23 cellular contexts compared by ENCODE assay signal in the genomic region with DNA sequence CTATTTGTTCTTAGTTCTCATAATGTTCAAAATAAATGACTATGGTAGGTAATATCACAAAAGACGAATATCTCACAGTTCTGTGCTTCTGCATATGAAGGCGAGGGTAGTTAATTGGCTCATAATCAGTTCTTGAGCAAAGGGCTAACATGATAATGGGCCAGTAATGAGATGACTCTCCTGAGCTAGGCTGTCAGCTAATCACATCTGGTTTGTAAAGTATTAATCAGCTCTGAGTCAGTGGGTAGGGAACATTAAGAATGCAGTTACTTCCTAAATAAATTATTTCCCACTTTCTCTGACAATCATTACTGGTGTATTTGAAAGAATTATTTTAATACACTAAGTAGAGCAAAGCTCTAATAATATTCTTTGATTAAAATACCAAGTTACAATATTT.
DNase-seq lines count a peak whose midpoint lies in the region; ATAC-seq, FAIRE-seq and TF ChIP-seq lines count a peak whose summit lies in the region.
"Had no signal": no experiment of that assay in that cellular context is flagged by ENCODE, and none has a peak within 500 bp of the region (broad histone marks: within the 10 kb centered on the region; RNA-seq: fewer than 3 reads in every experiment).

No MANE protein-coding gene starts in this region.

- DNase-seq in NCI-H748 (lab: John Stamatoyannopoulos, UW; ENCODE audit: unreplicated experiment), result peak; percentile 3
- DNase-seq in NCI-H748 treated with DMSO at 0.1 percent for 48 hours (lab: John Stamatoyannopoulos, UW), result no peak
- peak; percentile 38 for DNase-seq in astrocyte (ENCODE audit: low read depth)
- DNase-seq in fibroblast of villous mesenchyme (ENCODE audit: low read depth), result peak; percentile 12
- DNase-seq in MM.1S, result no peak
- no peak for DNase-seq in stimulated activated CD4-positive, alpha-beta T cell treated with anti-CD3 and anti-CD28 coated beads, Interleukin-4, amount 100 ng/mL, for 4 hours
- DNase-seq: activated CD8-positive, alpha-beta memory T cell treated with anti-CD3 and anti-CD28 coated beads, Interleukin-2, amount 10 ng/mL, durations not matched to agents 7 days and 5 days; adrenal gland; CD8-positive, alpha-beta T cell; heart left ventricle; immature natural killer cell; NCI-H1694; NCI-H345; stimulated activated CD4-positive, alpha-beta T cell treated with anti-CD3 and anti-CD28 coated beads, Interleukin-15, amount 100 ng/mL, for 24 hours; stimulated activated naive CD4-positive, alpha-beta T cell had no signal

- FAIRE-seq in astrocyte (lab: Jason Lieb, UNC), result no peak
- FAIRE-seq: colon, HTR-8/SVneo had no signal

- H3K27ac ChIP-seq in astrocyte (ENCODE audit: low read depth, low read length) (no peak overlapping the region), MM.1S (ENCODE audit: low read length) (no peak overlapping the region)
- H3K27ac ChIP-seq: adrenal gland, SJSA1, tibial nerve had no signal

- H3K4me3 ChIP-seq in astrocyte (ENCODE audit: insufficient read depth, low read depth, low read length) (no peak overlapping the region), fibroblast of villous mesenchyme (ENCODE audit: low read depth, low read length) (no peak overlapping the region), skeletal muscle satellite cell (ENCODE audit: low read length) (no peak overlapping the region), MM.1S (ENCODE audit: low read length) (no peak overlapping the region)
- H3K4me3 ChIP-seq: adrenal gland, heart left ventricle, SJSA1, tibial nerve had no signal

- H3K9me2 ChIP-seq in MM.1S (replicated peaks; ENCODE audit: insufficient read depth, low read length), result no peaks in the 10 kb centered on the region

- H3F3A ChIP-seq in MM.1S (ENCODE audit: insufficient read depth, low read length), result no peaks in the 10 kb centered on the region

- H3K9me3 Mint-ChIP-seq in astrocyte (ENCODE audit: unreplicated experiment), result peaks cover 2% of the 10 kb centered on the region

- H3K9me3 ChIP-seq in astrocyte (ENCODE audit: insufficient read depth, low read depth, low read length) (no peaks in the 10 kb centered on the region), skeletal muscle satellite cell (replicated peaks; ENCODE audit: low read length) (no peaks in the 10 kb centered on the region), MM.1S (replicated peaks; ENCODE audit: insufficient read depth, low read length) (no peaks in the 10 kb centered on the region)
- H3K9me3 ChIP-seq: adrenal gland, SJSA1 had no signal

- no peak overlapping the region for H3K9ac ChIP-seq in astrocyte (ENCODE audit: low read length)
- H3K9ac ChIP-seq in skeletal muscle satellite cell (ENCODE audit: low read depth, low read length), result no peak overlapping the region
- H3K9ac ChIP-seq in MM.1S (ENCODE audit: low read length), result no peak overlapping the region

- ATAC-seq in SK-N-SH treated with all-trans-retinoic acid at 6 μM for 48 hours, result no peak
- ATAC-seq: activated CD8-positive, alpha-beta memory T cell treated with anti-CD3 and anti-CD28 coated beads, Interleukin-2, amount 10 ng/mL, durations not matched to agents 7 days and 5 days; CD8-positive, alpha-beta T cell had no signal

- H3K4me1 Mint-ChIP-seq in astrocyte (ENCODE audit: low read depth, unreplicated experiment), result peaks cover 5% of the 10 kb centered on the region
- H3K4me1 Mint-ChIP-seq: activated CD8-positive, alpha-beta memory T cell treated with anti-CD3 and anti-CD28 coated beads, Interleukin-2, amount 10 ng/mL, durations not matched to agents 7 days and 5 days; nephron had no signal

- H3K4me2 ChIP-seq in astrocyte (ENCODE audit: low read length), result no peak overlapping the region
- peak overlapping the region; percentile 4 for H3K4me2 ChIP-seq in skeletal muscle satellite cell (ENCODE audit: low read length)
- no peak overlapping the region for H3K4me2 ChIP-seq in MM.1S (ENCODE audit: low read depth, low read length)

- H3K27me3 ChIP-seq in astrocyte (ENCODE audit: insufficient read depth, low read length) (no peaks in the 10 kb centered on the region), skeletal muscle satellite cell (ENCODE audit: control insufficient read depth, insufficient read depth, low read length) (no peaks in the 10 kb centered on the region), MM.1S (replicated peaks; ENCODE audit: insufficient read depth, low read length) (no peaks in the 10 kb centered on the region)
- H3K27me3 ChIP-seq: adrenal gland, heart left ventricle, SJSA1, tibial nerve had no signal

- H3K27me3 Mint-ChIP-seq in astrocyte (ENCODE audit: low read depth, unreplicated experiment), result no peaks in the 10 kb centered on the region
- H3K27me3 Mint-ChIP-seq: activated CD8-positive, alpha-beta memory T cell treated with anti-CD3 and anti-CD28 coated beads, Interleukin-2, amount 10 ng/mL, durations not matched to agents 7 days and 5 days had no signal

- peaks cover 4% of the 10 kb centered on the region for H3K4me1 ChIP-seq in astrocyte (ENCODE audit: insufficient read depth, low read length)
- H3K4me1 ChIP-seq in skeletal muscle satellite cell (ENCODE audit: control insufficient read depth, insufficient read depth, low read length), result peaks cover 19% of the 10 kb centered on the region
- no peaks in the 10 kb centered on the region for H3K4me1 ChIP-seq in MM.1S (ENCODE audit: low read length)
- H3K4me1 ChIP-seq: adrenal gland, SJSA1, tibial nerve had no signal

- no peak for TF ChIP-seq CTCF in astrocyte (IDR thresholded peaks at IDR 0.05; ENCODE audit: insufficient read depth, low read depth, low read length)
- TF ChIP-seq CTCF in fibroblast of villous mesenchyme (IDR thresholded peaks at IDR 0.05; ENCODE audit: insufficient read depth, low read depth, low read length), result no peak
- no peak for TF ChIP-seq CTCF in MM.1S (IDR thresholded peaks at IDR 0.05; ENCODE audit: low read length)

- no peak overlapping the region for H3K4me3 Mint-ChIP-seq in astrocyte (ENCODE audit: unreplicated experiment)
- H3K4me3 Mint-ChIP-seq: activated CD8-positive, alpha-beta memory T cell treated with anti-CD3 and anti-CD28 coated beads, Interleukin-2, amount 10 ng/mL, durations not matched to agents 7 days and 5 days; CD8-positive, alpha-beta T cell; immature natural killer cell; nephron; T-helper 2 cell treated with Interferon-gamma antibody and Interleukin-4, amounts not matched to agents 5 μg/mL and 100 μg/mL, for 36 hours had no signal

- no peaks in the 10 kb centered on the region for H4K20me1 ChIP-seq in astrocyte (ENCODE audit: insufficient read depth, low read length)
- no peaks in the 10 kb centered on the region for H4K20me1 ChIP-seq in MM.1S (ENCODE audit: insufficient read depth, low read length)

- H3K79me2 ChIP-seq in astrocyte (ENCODE audit: insufficient read depth, low read length) (no peaks in the 10 kb centered on the region), MM.1S (ENCODE audit: low read length) (no peaks in the 10 kb centered on the region)

- H3K36me3 ChIP-seq in astrocyte (ENCODE audit: insufficient read depth, low read length) (no peaks in the 10 kb centered on the region), skeletal muscle satellite cell (ENCODE audit: insufficient read depth, low read length) (no peaks in the 10 kb centered on the region), MM.1S (replicated peaks; ENCODE audit: insufficient read depth, low read length) (no peaks in the 10 kb centered on the region)
- H3K36me3 ChIP-seq: adrenal gland, heart left ventricle, SJSA1, tibial nerve had no signal

- H3K36me3 Mint-ChIP-seq in astrocyte (ENCODE audit: low read depth, unreplicated experiment), result no peaks in the 10 kb centered on the region
- H3K36me3 Mint-ChIP-seq: activated CD8-positive, alpha-beta memory T cell treated with anti-CD3 and anti-CD28 coated beads, Interleukin-2, amount 10 ng/mL, durations not matched to agents 7 days and 5 days had no signal

- no peak overlapping the region for H3K27ac Mint-ChIP-seq in astrocyte (ENCODE audit: unreplicated experiment)
- H3K27ac Mint-ChIP-seq: activated CD8-positive, alpha-beta memory T cell treated with anti-CD3 and anti-CD28 coated beads, Interleukin-2, amount 10 ng/mL, durations not matched to agents 7 days and 5 days; CD8-positive, alpha-beta T cell; nephron; T-helper 2 cell treated with Interferon-gamma antibody and Interleukin-4, amounts not matched to agents 5 μg/mL and 100 μg/mL, for 36 hours had no signal

- H2AFZ ChIP-seq in astrocyte (ENCODE audit: low read depth, low read length) (no peak overlapping the region), MM.1S (ENCODE audit: low read length) (no peak overlapping the region)

TF ChIP-seq in SK-N-SH treated with all-trans-retinoic acid at 6 μM for 48 hours, 23 proteins besides CTCF, POLR2A, EP300 and RAD21 (continues in another document):
- TF ChIP-seq ZNF70 (CRISPR knock-in tag; IDR thresholded peaks at IDR 0.05) (no peak), RARB (CRISPR knock-in tag; IDR thresholded peaks at IDR 0.05) (no peak), ZNF565 (CRISPR knock-in tag; conservative IDR thresholded peaks at IDR 0.05; ENCODE audit: low read depth) (no peak), TCF4 (CRISPR knock-in tag; IDR thresholded peaks at IDR 0.05; ENCODE audit: borderline replicate concordance) (no peak)
- TF ChIP-seq, protein P1, sequence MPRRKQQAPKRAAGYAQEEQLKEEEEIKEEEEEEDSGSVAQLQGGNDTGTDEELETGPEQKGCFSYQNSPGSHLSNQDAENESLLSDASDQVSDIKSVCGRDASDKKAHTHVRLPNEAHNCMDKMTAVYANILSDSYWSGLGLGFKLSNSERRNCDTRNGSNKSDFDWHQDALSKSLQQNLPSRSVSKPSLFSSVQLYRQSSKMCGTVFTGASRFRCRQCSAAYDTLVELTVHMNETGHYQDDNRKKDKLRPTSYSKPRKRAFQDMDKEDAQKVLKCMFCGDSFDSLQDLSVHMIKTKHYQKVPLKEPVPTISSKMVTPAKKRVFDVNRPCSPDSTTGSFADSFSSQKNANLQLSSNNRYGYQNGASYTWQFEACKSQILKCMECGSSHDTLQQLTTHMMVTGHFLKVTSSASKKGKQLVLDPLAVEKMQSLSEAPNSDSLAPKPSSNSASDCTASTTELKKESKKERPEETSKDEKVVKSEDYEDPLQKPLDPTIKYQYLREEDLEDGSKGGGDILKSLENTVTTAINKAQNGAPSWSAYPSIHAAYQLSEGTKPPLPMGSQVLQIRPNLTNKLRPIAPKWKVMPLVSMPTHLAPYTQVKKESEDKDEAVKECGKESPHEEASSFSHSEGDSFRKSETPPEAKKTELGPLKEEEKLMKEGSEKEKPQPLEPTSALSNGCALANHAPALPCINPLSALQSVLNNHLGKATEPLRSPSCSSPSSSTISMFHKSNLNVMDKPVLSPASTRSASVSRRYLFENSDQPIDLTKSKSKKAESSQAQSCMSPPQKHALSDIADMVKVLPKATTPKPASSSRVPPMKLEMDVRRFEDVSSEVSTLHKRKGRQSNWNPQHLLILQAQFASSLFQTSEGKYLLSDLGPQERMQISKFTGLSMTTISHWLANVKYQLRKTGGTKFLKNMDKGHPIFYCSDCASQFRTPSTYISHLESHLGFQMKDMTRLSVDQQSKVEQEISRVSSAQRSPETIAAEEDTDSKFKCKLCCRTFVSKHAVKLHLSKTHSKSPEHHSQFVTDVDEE (CRISPR knock-in tag; IDR thresholded peaks at IDR 0.05), result no peak

Comparison
In these comparisons a context has a peak if more than half of its experiments do, and no peak if none do; other contexts are left out.
1. DNase-seq: peak in NCI-H748 (single experiment), astrocyte (single experiment) and fibroblast of villous mesenchyme (single experiment); none in NCI-H748 treated with DMSO at 0.1 percent for 48 hours (single experiment), MM.1S (single experiment) and stimulated activated CD4-positive, alpha-beta T cell treated with anti-CD3 and anti-CD28 coated beads, Interleukin-4, amount 100 ng/mL, for 4 hours (0 of 2).